ENCODE assay signal across 8 cellular contexts in the genomic region with DNA sequence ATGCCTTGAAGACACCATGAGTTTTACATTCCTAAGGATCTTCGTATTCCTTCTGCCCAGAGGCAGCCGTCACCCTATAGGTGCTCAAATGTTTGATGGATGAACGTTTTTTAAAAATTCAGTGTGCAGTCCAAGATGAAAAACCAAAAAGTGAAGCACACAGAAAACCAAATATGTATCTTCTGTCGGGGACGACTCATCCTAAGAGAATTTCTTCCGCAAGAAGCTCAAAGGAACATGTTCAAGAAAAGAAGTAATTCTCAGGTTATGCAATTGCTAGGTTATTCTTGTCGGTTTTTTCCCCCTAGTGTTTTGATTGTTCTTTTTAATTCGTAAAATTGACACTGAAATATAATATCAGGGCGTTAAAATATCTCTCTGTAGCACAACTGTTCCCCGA. TPM values are rescaled to one million over a fixed set of nuclear protein-coding genes. Genes with fewer than 3 reads are reported as not detected.
DNase-seq lines count a peak whose midpoint lies in the region; ATAC-seq and TF ChIP-seq lines count a peak whose summit lies in the region.

No MANE protein-coding gene starts in this region.

- CTCF ChIA-PET in activated CD8-positive, alpha-beta T cell treated with anti-CD3 and anti-CD28 coated beads for 36 hours (lab: Charles Lee), result interaction anchor here (0.6 to 8.3 kb wide), 8 partner anchors 12 to 184 kb away, joined by 3 to 69 read pairs (median 5); a partner anchor contains a TSS

- no peaks in the 10 kb centered on the region for H3K27me3 ChIP-seq in testis

- peak overlapping the region; percentile 88 for H3K4me3 Mint-ChIP-seq in activated CD4-positive, alpha-beta T cell treated with anti-CD3 and anti-CD28 coated beads, Interleukin-2, amount 10 ng/mL, durations not matched to agents 24 days and 14 days
- H3K4me3 Mint-ChIP-seq in activated CD8-positive, alpha-beta T cell treated with anti-CD3 and anti-CD28 coated beads for 36 hours, result peak overlapping the region; percentile 97

- DNase-seq in activated CD4-positive, alpha-beta T cell treated with anti-CD3 and anti-CD28 coated beads, Interleukin-2, amount 10 ng/mL, durations not matched to agents 24 days and 14 days, result no peak
- DNase-seq in activated CD4-positive, alpha-beta T cell treated with anti-CD3 and anti-CD28 coated beads for 4 hours, result no peak
- no peak for DNase-seq in activated CD8-positive, alpha-beta T cell treated with anti-CD3 and anti-CD28 coated beads for 36 hours
- DNase-seq in testis (no peak), HT-29 (ENCODE audit: low spot score) (no peak), foreskin melanocyte (no peak), DMS153 (lab: John Stamatoyannopoulos, UW) (no peak)

- POLR2A ChIA-PET in activated CD8-positive, alpha-beta T cell treated with anti-CD3 and anti-CD28 coated beads for 36 hours (lab: Charles Lee), result interaction anchor here (0.9 to 4.6 kb wide), 8 partner anchors 9 to 137 kb away, joined by 3 to 45 read pairs (median 8); a partner anchor contains a TSS

- peak overlapping the region; percentile 82 for H3K4me3 ChIP-seq in iPS-18c (ENCODE audit: insufficient read depth, low read depth, low read length)
- H3K4me3 ChIP-seq in testis, result peak overlapping the region; percentile 76 to 78

- intact Hi-C loops in activated CD4-positive, alpha-beta T cell treated with anti-CD3 and anti-CD28 coated beads, Interleukin-2, amount 10 ng/mL, durations not matched to agents 24 days and 14 days (cut with micrococcal nuclease), result loop anchor here (2.0 to 5.0 kb wide), 3 partner anchors 29 to 135 kb away; a partner anchor contains a TSS
- intact Hi-C loops in activated CD8-positive, alpha-beta T cell treated with anti-CD3 and anti-CD28 coated beads for 36 hours (cut with micrococcal nuclease), result loop anchor here (5.0 to 10.0 kb wide), 2 partner anchors 65 to 67 kb away; a partner anchor contains a TSS
- intact Hi-C loops in testis (cut with DNase I; ENCODE audit: low total_unique reads), result no loop called here

- no peaks in the 10 kb centered on the region for H3K9me3 ChIP-seq in iPS-18c (ENCODE audit: control insufficient read depth, insufficient read depth, low read length)
- H3K9me3 ChIP-seq in testis, result no peaks in the 10 kb centered on the region

- H3K27me3 Mint-ChIP-seq in activated CD4-positive, alpha-beta T cell treated with anti-CD3 and anti-CD28 coated beads, Interleukin-2, amount 10 ng/mL, durations not matched to agents 24 days and 14 days, result peaks cover 14% of the 10 kb centered on the region
- H3K27me3 Mint-ChIP-seq in activated CD8-positive, alpha-beta T cell treated with anti-CD3 and anti-CD28 coated beads for 36 hours, result no peaks in the 10 kb centered on the region

- no peaks in the 10 kb centered on the region for H3K9me3 Mint-ChIP-seq in activated CD4-positive, alpha-beta T cell treated with anti-CD3 and anti-CD28 coated beads, Interleukin-2, amount 10 ng/mL, durations not matched to agents 24 days and 14 days
- no peaks in the 10 kb centered on the region for H3K9me3 Mint-ChIP-seq in activated CD8-positive, alpha-beta T cell treated with anti-CD3 and anti-CD28 coated beads for 36 hours

- no peak for TF ChIP-seq CTCF in activated CD8-positive, alpha-beta T cell treated with anti-CD3 and anti-CD28 coated beads for 36 hours (IDR thresholded peaks at IDR 0.05)
- TF ChIP-seq CTCF in testis (IDR thresholded peaks at IDR 0.05), result no peak

- H3K4me1 Mint-ChIP-seq in activated CD4-positive, alpha-beta T cell treated with anti-CD3 and anti-CD28 coated beads, Interleukin-2, amount 10 ng/mL, durations not matched to agents 24 days and 14 days, result peaks cover 14% of the 10 kb centered on the region
- H3K4me1 Mint-ChIP-seq in activated CD8-positive, alpha-beta T cell treated with anti-CD3 and anti-CD28 coated beads for 36 hours (ENCODE audit: low read depth), result peaks cover 18% of the 10 kb centered on the region

- no peak for TF ChIP-seq POLR2A in testis (IDR thresholded peaks at IDR 0.05)

- H3K27ac Mint-ChIP-seq in activated CD4-positive, alpha-beta T cell treated with anti-CD3 and anti-CD28 coated beads, Interleukin-2, amount 10 ng/mL, durations not matched to agents 24 days and 14 days, result no peak overlapping the region
- peak overlapping the region; percentile 93 for H3K27ac Mint-ChIP-seq in activated CD8-positive, alpha-beta T cell treated with anti-CD3 and anti-CD28 coated beads for 36 hours

- no peaks in the 10 kb centered on the region for H3K36me3 ChIP-seq in testis (ENCODE audit: low read depth, missing control alignments)

- peak overlapping the region in 1 of 2 donors; percentile 82 for H3K27ac ChIP-seq in testis

- peaks cover 6% of the 10 kb centered on the region for H3K36me3 Mint-ChIP-seq in activated CD4-positive, alpha-beta T cell treated with anti-CD3 and anti-CD28 coated beads, Interleukin-2, amount 10 ng/mL, durations not matched to agents 24 days and 14 days (ENCODE audit: low read depth)
- peaks cover 34% of the 10 kb centered on the region for H3K36me3 Mint-ChIP-seq in activated CD8-positive, alpha-beta T cell treated with anti-CD3 and anti-CD28 coated beads for 36 hours (ENCODE audit: low read depth)

- ATAC-seq in activated CD8-positive, alpha-beta T cell treated with anti-CD3 and anti-CD28 coated beads for 36 hours, result no peak

- peaks cover 4% of the 10 kb centered on the region for H3K4me1 ChIP-seq in testis

- 23 to 30% methylated on average over 10 of the region's 10 CpGs for WGBS in testis, 2 donors

RNA-seq across cellular contexts. Expression of a gene that starts 1.4 kb away (rescaled TPM):
- 52.8 and 53.0 TPM in 2 replicates for total RNA-seq in activated CD4-positive, alpha-beta T cell treated with anti-CD3 and anti-CD28 coated beads, Interleukin-2, amount 10 ng/mL, durations not matched to agents 24 days and 14 days
- 100 to 1,000 TPM; 139 to 142 TPM for total RNA-seq in activated CD8-positive, alpha-beta T cell treated with anti-CD3 and anti-CD28 coated beads for 36 hours
- 100 to 1,000 TPM in 1 of 2 donors, 10 to 100 TPM in 1; 73.5 to 119 TPM for total RNA-seq in testis
- polyA plus RNA-seq in testis (ENCODE audit: insufficient read depth, low read depth, low replicate concordance), result 82.3 TPM
- total RNA-seq in HT-29 (2014; rRNA removed; shearing (Covaris generic)), result 124 and 169 TPM in 2 replicates

RNA-seq across cellular contexts. Expression of a gene that starts 29.1 kb away (rescaled TPM):
- total RNA-seq in activated CD4-positive, alpha-beta T cell treated with anti-CD3 and anti-CD28 coated beads, Interleukin-2, amount 10 ng/mL, durations not matched to agents 24 days and 14 days, result 1,973 and 2,004 TPM in 2 replicates
- total RNA-seq in activated CD8-positive, alpha-beta T cell treated with anti-CD3 and anti-CD28 coated beads for 36 hours, result 1,000 to 10,000 TPM; 1,334 to 1,337 TPM
- total RNA-seq in testis, result 1,000 to 10,000 TPM; 1,859 to 1,996 TPM
- polyA plus RNA-seq in testis (ENCODE audit: insufficient read depth, low read depth, low replicate concordance), result 3,514 TPM
- total RNA-seq in HT-29 (2014; rRNA removed; shearing (Covaris generic)), result 1,545 and 1,586 TPM in 2 replicates
